Comparison of ENCODE assay signal across 8 cellular contexts in genomic region chr4:2942532-2943363, GRCh38. TPM values are rescaled to one million over a fixed set of nuclear protein-coding genes. Genes with fewer than 3 reads are reported as not detected.
DNase-seq lines count a peak whose midpoint lies in the region; ATAC-seq and TF ChIP-seq lines count a peak whose summit lies in the region.

No MANE protein-coding gene starts in this region.

- H4K5ac ChIP-seq in mesendoderm (ENCODE audit: low read length), result no peak overlapping the region

- DNase-seq in CD8-positive, alpha-beta T cell, result peak in 2 of 7 experiments; percentile 49 to 61
- DNase-seq in NB4 (ENCODE audit: low read depth) (no peak), breast epithelium (ENCODE audit: low spot score in 2 of 2) (peak in 1 of 2 donors; percentile 19), natural killer cell (no peak), mesendoderm (no peak), sigmoid colon (no peak)
- DNase-seq in activated CD4-positive, alpha-beta T cell treated with anti-CD3 and anti-CD28 coated beads, Interleukin-2, amount 50 U/mL, for 48 hours, result no peak

- peaks cover 79% of the 10 kb centered on the region for H3K36me3 ChIP-seq in CD8-positive, alpha-beta T cell (ENCODE audit: insufficient read depth, low read length)
- H3K36me3 ChIP-seq in breast epithelium, result no peaks in the 10 kb centered on the region
- peaks cover 38% of the 10 kb centered on the region for H3K36me3 ChIP-seq in mesendoderm (ENCODE audit: control insufficient read depth, insufficient read depth, low read length)
- H3K36me3 ChIP-seq in sigmoid colon, result peaks cover 43 to 100% (median 69%) of the 10 kb centered on the region in 4 donors

- no peak for TF ChIP-seq EP300 in sigmoid colon (IDR thresholded peaks at IDR 0.05)

- H3K18ac ChIP-seq in mesendoderm (ENCODE audit: low read length), result no peak overlapping the region

- H3K4me1 ChIP-seq in CD8-positive, alpha-beta T cell (ENCODE audit: insufficient read depth, low read length), result peaks cover 12% of the 10 kb centered on the region
- H3K4me1 ChIP-seq in breast epithelium (no peaks in the 10 kb centered on the region), mesendoderm (ENCODE audit: control insufficient read depth, low read depth, low read length) (no peaks in the 10 kb centered on the region), sigmoid colon (no peaks in the 10 kb centered on the region)

- no peak for TF ChIP-seq CTCF in CD8-positive, alpha-beta T cell (IDR thresholded peaks at IDR 0.05)
- TF ChIP-seq CTCF in NB4 (IDR thresholded peaks at IDR 0.05; ENCODE audit: low read depth, low read length), result no peak
- TF ChIP-seq CTCF in breast epithelium (IDR thresholded peaks at IDR 0.05), result no peak
- no peak for TF ChIP-seq CTCF in natural killer cell (IDR thresholded peaks at IDR 0.05)
- no peak for TF ChIP-seq CTCF in sigmoid colon (IDR thresholded peaks at IDR 0.05)

- H3K9me3 ChIP-seq in CD8-positive, alpha-beta T cell (ENCODE audit: low read length), result no peaks in the 10 kb centered on the region
- no peaks in the 10 kb centered on the region for H3K9me3 ChIP-seq in breast epithelium
- H3K9me3 ChIP-seq in sigmoid colon, result no peaks in the 10 kb centered on the region

- CTCF ChIA-PET in CD8-positive, alpha-beta T cell (lab: Charles Lee), result no interaction called here

- H3K4me2 ChIP-seq in mesendoderm (ENCODE audit: low read length), result no peak overlapping the region

- no peak overlapping the region for H3K23ac ChIP-seq in mesendoderm (ENCODE audit: low read length)

- no peaks in the 10 kb centered on the region for H3K79me1 ChIP-seq in mesendoderm (ENCODE audit: low read length)

- TF ChIP-seq POLR2A in NB4 (IDR thresholded peaks at IDR 0.05; ENCODE audit: extremely low read depth, insufficient read length) (peak; percentile 15), breast epithelium (IDR thresholded peaks at IDR 0.05) (no peak), sigmoid colon (IDR thresholded peaks at IDR 0.05) (no peak)

- POLR2A ChIA-PET in CD8-positive, alpha-beta T cell (lab: Charles Lee), result interaction anchor here (1.8 kb wide), 1 partner anchor 13 kb away, joined by 4 read pairs; no protein-coding TSS in a partner anchor

- H3K27me3 ChIP-seq in CD8-positive, alpha-beta T cell (ENCODE audit: insufficient read depth, low read length), result no peaks in the 10 kb centered on the region
- H3K27me3 ChIP-seq in breast epithelium (no peaks in the 10 kb centered on the region), mesendoderm (ENCODE audit: insufficient read depth, low read length, poor library complexity) (no peaks in the 10 kb centered on the region), sigmoid colon (no peaks in the 10 kb centered on the region)

- WGBS in mesendoderm (ENCODE audit: extremely low coverage, insufficient coverage, low lambda C conversion rate), result no CpG with 5 or more reads among the region's 31 CpGs
- WGBS in sigmoid colon, 2 donors, result 29 to 74% methylated on average over 31 of the region's 31 CpGs

- peak overlapping the region; percentile 74 for H3K27ac Mint-ChIP-seq in CD8-positive, alpha-beta T cell
- H3K27ac Mint-ChIP-seq in natural killer cell, result peak overlapping the region; percentile 80 to 87

- H3K27me3 Mint-ChIP-seq in CD8-positive, alpha-beta T cell (ENCODE audit: low read depth), result no peaks in the 10 kb centered on the region
- H3K27me3 Mint-ChIP-seq in natural killer cell (ENCODE audit: low read depth in 2 of 2), result no peaks in the 10 kb centered on the region

- H2BK120ac ChIP-seq in mesendoderm (ENCODE audit: low read depth, low read length), result no peak overlapping the region

- no peak overlapping the region for H3K56ac ChIP-seq in mesendoderm (ENCODE audit: low read length)

- H2AK5ac ChIP-seq in mesendoderm (ENCODE audit: low read length), result no peak overlapping the region

- no peak overlapping the region for H3K9ac ChIP-seq in mesendoderm (ENCODE audit: low read length)

- no peak overlapping the region for H2BK15ac ChIP-seq in mesendoderm (replicated peaks; ENCODE audit: low read depth)

- H3K4ac ChIP-seq in mesendoderm (ENCODE audit: low read depth, low read length), result no peak overlapping the region

- no peaks in the 10 kb centered on the region for H3K79me2 ChIP-seq in mesendoderm (ENCODE audit: control insufficient read depth, insufficient read depth, low read length)

- intact Hi-C loops in CD8-positive, alpha-beta T cell (cut with DNase I, micrococcal nuclease), result no loop called here
- intact Hi-C loops in breast epithelium (cut with DNase I; ENCODE audit: low total_unique reads) (no loop called here), natural killer cell (cut with micrococcal nuclease) (no loop called here), sigmoid colon (cut with DNase I) (no loop called here)

- no peak overlapping the region for H3K4me3 ChIP-seq in CD8-positive, alpha-beta T cell (ENCODE audit: low read depth, low read length)
- H3K4me3 ChIP-seq in NB4 (ENCODE audit: low read depth, low read length), result no peak overlapping the region
- no peak overlapping the region for H3K4me3 ChIP-seq in breast epithelium
- no peak overlapping the region for H3K4me3 ChIP-seq in mesendoderm (ENCODE audit: low read length)
- H3K4me3 ChIP-seq in sigmoid colon, result no peak overlapping the region

- no peak overlapping the region for H2BK5ac ChIP-seq in mesendoderm (ENCODE audit: low read length)

- H3K36me3 Mint-ChIP-seq in CD8-positive, alpha-beta T cell, result peaks cover 90% of the 10 kb centered on the region
- H3K36me3 Mint-ChIP-seq in natural killer cell, result peaks cover 8% of the 10 kb centered on the region

- H3K27ac ChIP-seq in CD8-positive, alpha-beta T cell (ENCODE audit: low read depth, low read length), result no peak overlapping the region
- H3K27ac ChIP-seq in breast epithelium (peak overlapping the region; percentile 25 to 27), mesendoderm (ENCODE audit: low read depth, low read length) (no peak overlapping the region), sigmoid colon (no peak overlapping the region)

- peaks cover 10% of the 10 kb centered on the region for H3K4me1 Mint-ChIP-seq in CD8-positive, alpha-beta T cell (ENCODE audit: low read depth)
- peaks cover 6 to 22% of the 10 kb centered on the region in 2 donors for H3K4me1 Mint-ChIP-seq in natural killer cell

- no peak overlapping the region for H4K8ac ChIP-seq in mesendoderm (ENCODE audit: low read depth, low read length)

- ATAC-seq in CD8-positive, alpha-beta T cell, result peak; percentile 65
- peak; percentile 61 to 71 (median 65) for ATAC-seq in natural killer cell
- no peak for ATAC-seq in GM18858 (IDR thresholded peaks at IDR 0.05; ENCODE audit: unreplicated experiment)

- H3K9me3 Mint-ChIP-seq in CD8-positive, alpha-beta T cell, result no peaks in the 10 kb centered on the region
- no peaks in the 10 kb centered on the region for H3K9me3 Mint-ChIP-seq in natural killer cell

- H3K4me3 Mint-ChIP-seq in CD8-positive, alpha-beta T cell, result no peak overlapping the region
- peak overlapping the region; percentile 35 for H3K4me3 Mint-ChIP-seq in natural killer cell

RNA-seq across cellular contexts. Expression of gene NOP14, which starts 20.5 kb away (rescaled TPM):
- 10 to 100 TPM; 23.5 to 23.9 TPM for total RNA-seq in CD8-positive, alpha-beta T cell
- total RNA-seq in breast epithelium (10 to 100 TPM; 21.2 to 33.1 (median 23.4) TPM), natural killer cell (10 to 100 TPM; 20.9 to 25.0 (median 21.1) TPM), sigmoid colon (10 to 100 TPM; 12.5 to 19.1 (median 15.1) TPM)
- 61.2 TPM for polyA plus RNA-seq in mesendoderm (2013, experiment 1 of 2)
- polyA plus RNA-seq in mesendoderm (2013, experiment 2 of 2), result 60.6 TPM
- 10 to 100 TPM; 10.4 to 26.0 (median 12.6) TPM for polyA plus RNA-seq in sigmoid colon

RNA-seq across cellular contexts. Expression of gene GRK4, which starts 20.6 kb away (rescaled TPM):
- total RNA-seq in CD8-positive, alpha-beta T cell, result 1 to 10 TPM; 1.2 to 1.3 TPM
- 1 to 10 TPM; 3.8 to 6.9 (median 5.8) TPM for total RNA-seq in breast epithelium
- total RNA-seq in natural killer cell, result 1 to 10 TPM; 2.0 to 6.4 (median 5.1) TPM
- polyA plus RNA-seq in mesendoderm (2013, experiment 1 of 2), result 1.2 TPM
- 1.2 TPM for polyA plus RNA-seq in mesendoderm (2013, experiment 2 of 2)
- total RNA-seq in sigmoid colon, result 10 to 100 TPM in 1 of 4 donors, 1 to 10 TPM in 3; 3.9 to 10.2 (median 6.7) TPM
- 1 to 10 TPM in 2 of 3 donors, under 1 TPM in 1; 0.60 to 1.6 (median 1.4) TPM for polyA plus RNA-seq in sigmoid colon

Comparison
In these comparisons a context has a peak if more than half of its experiments do, and no peak if none do; other contexts are left out.
1. H3K27ac ChIP-seq: peak in breast epithelium (2 of 2); none in CD8-positive, alpha-beta T cell (single experiment), mesendoderm (single experiment) and sigmoid colon (0 of 4).